28 cellular contexts compared by ENCODE assay signal in the genomic region with DNA sequence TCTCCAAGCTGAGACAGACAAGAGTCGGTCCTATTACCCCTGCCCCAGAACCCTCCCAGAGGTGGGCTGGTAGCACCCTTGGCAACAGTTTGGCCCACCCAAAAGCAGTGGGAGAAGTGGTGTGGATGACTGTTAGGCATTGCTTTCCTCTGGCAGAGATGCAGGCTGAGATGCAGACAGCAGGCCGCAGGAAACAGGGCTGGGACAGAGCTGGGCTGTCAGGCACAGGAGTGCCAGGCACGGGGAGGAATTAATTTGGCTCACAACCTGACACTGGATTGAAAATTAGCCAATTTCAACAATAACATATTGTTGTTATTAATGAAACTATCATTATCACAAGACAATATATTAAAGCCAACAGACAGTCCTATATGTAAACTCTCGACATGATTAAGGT. TPM values are rescaled to one million over a fixed set of nuclear protein-coding genes. Genes with fewer than 3 reads are reported as not detected.
DNase-seq lines count a peak whose midpoint lies in the region; ATAC-seq and TF ChIP-seq lines count a peak whose summit lies in the region.
"Had no signal": no experiment of that assay in that cellular context is flagged by ENCODE, and none has a peak within 500 bp of the region (broad histone marks: within the 10 kb centered on the region; RNA-seq: fewer than 3 reads in every experiment).

No MANE protein-coding gene starts in this region.

- H3K27ac ChIP-seq in left ventricle myocardium inferior (replicated peaks) = peak overlapping the region; percentile 55
- H3K27ac ChIP-seq in dorsolateral prefrontal cortex = peak overlapping the region in 58 of 59 donors; percentile 16 to 94 (median 84)
- H3K27ac ChIP-seq: A549, heart right ventricle, Peyer's patch, prostate gland, SK-N-MC, VCaP had no signal

- no peak for TF ChIP-seq CTCF in left ventricle myocardium inferior (IDR thresholded peaks at IDR 0.05; ENCODE audit: borderline replicate concordance)
- TF ChIP-seq CTCF in dorsolateral prefrontal cortex (IDR thresholded peaks at IDR 0.05 in 54 of 56, conservative IDR thresholded peaks at IDR 0.05 in 2 of 56; ENCODE audit: low read depth in 1 of 56, partially characterized antibody in 56 of 56) = no peak

- H3K27me3 ChIP-seq in left ventricle myocardium inferior (ENCODE audit: low read depth) = no peaks in the 10 kb centered on the region
- H3K27me3 ChIP-seq in dorsolateral prefrontal cortex = no peaks in the 10 kb centered on the region
- H3K27me3 ChIP-seq: heart right ventricle, Peyer's patch had no signal

- no peak for DNase-seq in left ventricle myocardium inferior
- DNase-seq in Right ventricle myocardium superior = no peak
- DNase-seq in dorsolateral prefrontal cortex = peak in 2 of 10 donors; percentile 21 to 41
- DNase-seq in midbrain (lab: John Stamatoyannopoulos, UW) = peak; percentile 34
- no peak for DNase-seq in DMS153 treated with DMSO at 0.1 percent for 48 hours (lab: John Stamatoyannopoulos, UW; ENCODE audit: unreplicated experiment)
- DNase-seq in NCI-H748 treated with DMSO at 0.1 percent for 48 hours (lab: John Stamatoyannopoulos, UW) = no peak
- DNase-seq: activated CD4-positive, alpha-beta T cell treated with anti-CD3 and anti-CD28 coated beads, Interleukin-2, amount 10 ng/mL, durations not matched to agents 24 days and 14 days; activated CD8-positive, alpha-beta memory T cell treated with anti-CD3 and anti-CD28 coated beads, Interleukin-2, amount 10 ng/mL, durations not matched to agents 7 days and 5 days; activated naive CD4-positive, alpha-beta T cell treated with anti-CD3 and anti-CD28 coated beads, Interleukin-2, amount 10 ng/mL, durations not matched to agents 7 days and 5 days; activated T-cell treated with anti-CD3 and anti-CD28 coated beads, Interleukin-2, amount 50 U/mL, for 72 hours; Caco-2; central memory CD4-positive, alpha-beta T cell; DND-41; GOT3; heart right ventricle; KBM-7; left ventricle myocardium superior; NCI-H146; NCI-H510A; Peyer's patch; stimulated activated CD4-positive, alpha-beta T cell treated with anti-CD3 and anti-CD28 coated beads, Interleukin-15, amount 100 ng/mL, for 24 hours; stimulated activated naive CD8-positive, alpha-beta T cell treated with anti-CD3 and anti-CD28 coated beads, Interleukin-15, amount 100 ng/mL, for 72 hours had no signal

- H3K36me3 ChIP-seq in left ventricle myocardium inferior = no peaks in the 10 kb centered on the region
- H3K36me3 ChIP-seq: heart right ventricle, Peyer's patch, prostate gland had no signal

- H3K9me3 ChIP-seq in left ventricle myocardium inferior (replicated peaks) = no peaks in the 10 kb centered on the region
- H3K9me3 ChIP-seq: A549, Caco-2, Peyer's patch, prostate gland had no signal

- H3K4me1 ChIP-seq in left ventricle myocardium inferior = peaks cover 44% of the 10 kb centered on the region
- H3K4me1 ChIP-seq: A549, Caco-2, Peyer's patch, prostate gland had no signal

- intact Hi-C loops in left ventricle myocardium inferior (cut with micrococcal nuclease) = no loop called here
- intact Hi-C loops in Right ventricle myocardium superior (cut with DNase I) = no loop called here
- intact Hi-C loops in dorsolateral prefrontal cortex (cut with DNase I) = loop anchor here in 1 of 2 donors (5.0 kb wide), 1 partner anchor 146 kb away; no protein-coding TSS in a partner anchor

- TF ChIP-seq POLR2A in GM18505 (IDR thresholded peaks at IDR 0.05; ENCODE audit: borderline replicate concordance, extremely low read depth, insufficient read depth, insufficient read length) = no peak

- ATAC-seq in Right ventricle myocardium superior (ENCODE audit: poor library complexity) = no peak
- ATAC-seq in GM18505 (IDR thresholded peaks at IDR 0.05; ENCODE audit: unreplicated experiment) = no peak
- ATAC-seq in GM21576 (IDR thresholded peaks at IDR 0.05; ENCODE audit: unreplicated experiment) = no peak
- ATAC-seq: A549; activated CD8-positive, alpha-beta memory T cell treated with anti-CD3 and anti-CD28 coated beads, Interleukin-2, amount 10 ng/mL, durations not matched to agents 7 days and 5 days; left ventricle myocardium superior; stimulated activated naive CD8-positive, alpha-beta T cell treated with anti-CD3 and anti-CD28 coated beads, Interleukin-15, amount 100 ng/mL, for 72 hours had no signal

- H3K4me3 ChIP-seq in left ventricle myocardium inferior (no peak overlapping the region), dorsolateral prefrontal cortex (no peak overlapping the region)
- H3K4me3 ChIP-seq: A549, heart right ventricle, Peyer's patch, prostate gland, SK-N-MC had no signal

RNA-seq across cellular contexts. Expression of a gene that starts 15.7 kb away (rescaled TPM):
- total RNA-seq in left ventricle myocardium inferior (58.0 TPM), Right ventricle myocardium superior (53.3 TPM), dorsolateral prefrontal cortex (10 to 100 TPM; 21.4 to 45.4 (median 34.7) TPM)

RNA-seq across cellular contexts. Expression of a gene that starts 56.4 kb away (rescaled TPM):
- 46.9 TPM for total RNA-seq in left ventricle myocardium inferior
- total RNA-seq in Right ventricle myocardium superior = 47.9 TPM
- total RNA-seq in dorsolateral prefrontal cortex = 10 to 100 TPM; 37.1 to 64.3 (median 48.9) TPM
